25 cellular contexts compared by ENCODE assay signal in the genomic region with DNA sequence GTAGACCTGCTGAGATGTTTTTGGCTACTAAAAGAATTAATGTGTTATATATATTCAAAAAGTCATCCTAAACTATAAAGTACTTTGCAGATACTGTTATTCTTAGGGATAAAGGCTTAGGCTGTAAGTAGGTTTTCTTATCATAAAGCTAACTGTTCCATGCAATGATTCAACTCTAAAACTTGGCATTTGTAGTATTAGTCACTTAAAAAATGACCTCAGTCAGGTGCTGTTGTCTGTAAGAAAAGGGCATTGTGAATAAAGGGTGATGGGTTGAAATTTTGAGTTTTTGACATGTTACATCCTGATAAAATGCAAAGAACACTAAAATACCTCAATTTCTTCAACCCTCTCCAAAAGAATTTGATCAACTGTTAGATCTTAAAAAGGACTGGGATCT. TPM values are rescaled to one million over a fixed set of nuclear protein-coding genes. Genes with fewer than 3 reads are reported as not detected.
DNase-seq lines count a peak whose midpoint lies in the region; ATAC-seq, FAIRE-seq and TF ChIP-seq lines count a peak whose summit lies in the region.
"Had no signal": no experiment of that assay in that cellular context is flagged by ENCODE, and none has a peak within 500 bp of the region (broad histone marks: within the 10 kb centered on the region; RNA-seq: fewer than 3 reads in every experiment).

No MANE protein-coding gene starts in this region.

- no peak for FAIRE-seq in K562 (lab: Jason Lieb, UNC)
- FAIRE-seq: GM12878 had no signal

- BruUV-seq in K562 (replicated peaks; lab: Mats Ljungman, UMichigan) = no TSS peak

- intact Hi-C loops in K562 (cut with micrococcal nuclease) = no loop called here
- intact Hi-C loops in testis (cut with DNase I; ENCODE audit: low total_unique reads) = no loop called here

- peak overlapping the region; percentile 17; the same call in 1 of the 2 replicates for H2AFZ ChIP-seq in K562 (ENCODE audit: low read depth, low read length)

- H3K9me3 ChIP-seq in K562 (replicated peaks; ENCODE audit: control insufficient read depth, insufficient read depth, low read depth, low read length) = no peaks in the 10 kb centered on the region
- H3K9me3 ChIP-seq in testis = no peaks in the 10 kb centered on the region
- H3K9me3 ChIP-seq: gastroesophageal sphincter, ovary, sigmoid colon, suprapubic skin had no signal

- no peak overlapping the region for H3K9ac ChIP-seq in K562 (ENCODE audit: insufficient read depth in 1 of 2, low read depth in 2 of 2, low read length in 2 of 2)

- no peak for TF ChIP-seq EP300 in K562 (IDR thresholded peaks at IDR 0.05; ENCODE audit: low read length)

- no peak overlapping the region for H3K4me2 ChIP-seq in K562 (ENCODE audit: insufficient read depth, low read length)

- no peaks in the 10 kb centered on the region for H3K9me1 ChIP-seq in K562 (ENCODE audit: control insufficient read depth, insufficient read depth, low read length)

- ATAC-seq in K562 = no peak; the same call in 1 of the 3 replicates
- ATAC-seq in HG02763 (IDR thresholded peaks at IDR 0.05; ENCODE audit: unreplicated experiment) = no peak
- no peak for ATAC-seq in GM18517 (IDR thresholded peaks at IDR 0.05; ENCODE audit: unreplicated experiment)
- ATAC-seq: activated CD8-positive, alpha-beta memory T cell treated with anti-CD3 and anti-CD28 coated beads, Interleukin-2, amount 10 ng/mL, durations not matched to agents 7 days and 5 days; gastroesophageal sphincter; GM12878; naive thymus-derived CD4-positive, alpha-beta T cell; stimulated activated effector memory CD8-positive, alpha-beta T cell treated with anti-CD3 and anti-CD28 coated beads, Interleukin-12 subunit alpha, Interleukin-12 subunit beta, amount 100 ng/mL, for 72 hours had no signal

- H3K36me3 ChIP-seq in K562 (ENCODE audit: control insufficient read depth, insufficient read depth, low read length) = peaks cover 5% of the 10 kb centered on the region; the same call in 1 of the 3 replicates
- H3K36me3 ChIP-seq in testis (ENCODE audit: low read depth, missing control alignments) = no peaks in the 10 kb centered on the region
- H3K36me3 ChIP-seq: gastroesophageal sphincter, ovary, sigmoid colon, suprapubic skin had no signal

- in situ Hi-C loops in K562 (cut with MboI) = no loop called here

- CTCF ChIA-PET in K562 (lab: Yijun Ruan, JAX; ENCODE audit: low intra/inter-chr PET ratio) = interaction anchor here (0.6 kb wide), 1 partner anchor 37 kb away, joined by 4 read pairs; no protein-coding TSS in a partner anchor

- H3K27me3 ChIP-seq in K562 (ENCODE audit: control insufficient read depth in 2 of 2, insufficient read depth in 2 of 2, low read length in 2 of 2) (no peaks in the 10 kb centered on the region), testis (no peaks in the 10 kb centered on the region)
- H3K27me3 ChIP-seq: gastroesophageal sphincter, ovary, sigmoid colon, suprapubic skin had no signal

- no peaks in the 10 kb centered on the region for H4K20me1 ChIP-seq in K562 (replicated peaks; ENCODE audit: control insufficient read depth, insufficient read depth, low read length)

- POLR2A ChIA-PET in K562 (lab: Yijun Ruan, JAX) = interaction anchor here (0.7 to 2.0 kb wide), 8 partner anchors 9 to 35 kb away, joined by 3 to 11 read pairs (median 5); partner anchors contain the start of gene ADCY10

- H3K27ac ChIP-seq in K562 (ENCODE audit: extremely low read depth, low read depth, low read length) = peak overlapping the region; percentile 9; the same call in 1 of the 3 replicates
- no peak overlapping the region for H3K27ac ChIP-seq in testis
- H3K27ac ChIP-seq: gastroesophageal sphincter, ovary, sigmoid colon, suprapubic skin had no signal

- TF ChIP-seq CTCF in K562 (IDR thresholded peaks at IDR 0.05 in 2 of 3, conservative IDR thresholded peaks at IDR 0.05 in 1 of 3; ENCODE audit: insufficient read depth in 2 of 3, low read depth in 1 of 3, low read length in 3 of 3) = no peak
- no peak for TF ChIP-seq CTCF in testis (IDR thresholded peaks at IDR 0.05)

- DNase-seq in EH (ENCODE audit: low read depth) (peak; percentile 27), NCI-H226 (peak; percentile 58), K562 (ENCODE audit: extremely low read depth in 1 of 4, low spot score in 3 of 4) (no peak), kidney tubule cell (ENCODE audit: low spot score) (peak; percentile 51), testis (no peak), DMS53 (lab: John Stamatoyannopoulos, UW) (no peak)
- DNase-seq: activated CD4-positive, alpha-beta T cell treated with anti-CD3 and anti-CD28 coated beads for 48 hours; activated CD8-positive, alpha-beta memory T cell treated with anti-CD3 and anti-CD28 coated beads, Interleukin-2, amount 10 ng/mL, durations not matched to agents 7 days and 5 days; activated naive CD8-positive, alpha-beta T cell treated with anti-CD3 and anti-CD28 coated beads, Interleukin-2, amount 10 ng/mL, durations not matched to agents 7 days and 5 days; CD4-positive, CD25-positive, alpha-beta regulatory T cell; central memory CD4-positive, alpha-beta T cell; Karpas-422; mesenchymal stem cell; naive thymus-derived CD4-positive, alpha-beta T cell; NCI-H1105; NCI-H2081 treated with DMSO at 0.1 percent for 48 hours; NCI-H446 treated with DMSO at 0.1 percent for 48 hours; ovary; sigmoid colon had no signal

- TF ChIP-seq POLR2A in K562 (conservative IDR thresholded peaks at IDR 0.05) (no peak), testis (IDR thresholded peaks at IDR 0.05) (no peak)

- H3K4me1 ChIP-seq in K562 (replicated peaks in 1 of 2; ENCODE audit: control insufficient read depth in 2 of 2, insufficient read depth in 2 of 2, low read length in 2 of 2) = peaks cover 5 to 13% of the 10 kb centered on the region in 2 experiments; a peak in 4 of 5 replicates
- no peaks in the 10 kb centered on the region for H3K4me1 ChIP-seq in testis
- H3K4me1 ChIP-seq: gastroesophageal sphincter, sigmoid colon, suprapubic skin had no signal

- no peak overlapping the region for H3K4me3 ChIP-seq in K562
- no peak overlapping the region for H3K4me3 ChIP-seq in testis
- H3K4me3 ChIP-seq: gastroesophageal sphincter, GM12878, ovary, sigmoid colon, suprapubic skin had no signal

- no peak for TF ChIP-seq RAD21 in K562 (CRISPR knock-in tag; conservative IDR thresholded peaks at IDR 0.05 in 1 of 2, IDR thresholded peaks at IDR 0.05 in 1 of 2)

- H3K79me2 ChIP-seq in K562 (ENCODE audit: control insufficient read depth, insufficient read depth, low read length) = peaks cover 8% of the 10 kb centered on the region; the same call in 1 of the 3 replicates

RNA-seq across cellular contexts. Expression of gene ADCY10, which starts 32.9 kb away (rescaled TPM):
- total RNA-seq in K562 (2011; cell fraction: chromatin; rRNA removed; ENCODE audit: low replicate concordance) = 1.3 and 2.1 TPM in 2 replicates
- 0.39 and 0.83 TPM in 2 replicates for total RNA-seq in K562 (2011; cell fraction: nucleolus; rRNA removed)
- total RNA-seq in K562 (2011; cell fraction: nucleoplasm; rRNA removed) = 1.1 and 2.1 TPM in 2 replicates
- total RNA-seq in K562 (2014; rRNA removed) = 0.24 and 0.86 TPM in 2 replicates
- total RNA-seq in K562 (2014; rRNA removed; fragmentation: Illumina TruSeq; extraction: Trizol) = 0.29 and 0.32 TPM in 2 replicates
- total RNA-seq in K562 (2015; rRNA removed; fragmentation: Illumina TruSeq; extraction: Trizol) = 0.11 and 0.14 TPM in 2 replicates
- total RNA-seq in K562 (2021) = 0.20 and 0.22 TPM in 2 replicates
- polyA plus RNA-seq in K562 (2011; rRNA removed) = 0.21 and 0.54 TPM in 2 replicates
- polyA plus RNA-seq in K562 (2011; cell fraction: cytosol; rRNA removed) = 0.12 and 0.13 TPM in 2 replicates
- polyA plus RNA-seq in K562 (2011; cell fraction: nucleus; rRNA removed) = 0.34 and 0.38 TPM in 2 replicates
- polyA plus RNA-seq in K562 (2012) = 0.12 and 0.65 TPM in 2 replicates
- 0.25 and 0.26 TPM in 2 replicates for polyA plus RNA-seq in K562 (2014; fragmentation: Illumina TruSeq; extraction: Trizol)
- under 1 TPM; 0.21 to 0.39 TPM for polyA plus RNA-seq in K562 (2014; fragmentation: Nextera tagmentation; extraction: Ambion mirVana)
- 0.08 and 0.11 TPM in 2 replicates for polyA plus RNA-seq in K562 (2014; rRNA removed)
- polyA minus RNA-seq in K562 (2011; rRNA and poly(A)+ RNA removed) = 0.24 and 0.28 TPM in 2 replicates
- polyA minus RNA-seq in K562 (2011; cell fraction: cytosol; rRNA and poly(A)+ RNA removed) = not detected in 2 replicates
- polyA minus RNA-seq in K562 (2011; cell fraction: nucleus; rRNA and poly(A)+ RNA removed) = 0.22 and 0.27 TPM in 2 replicates
- 10 to 100 TPM in 1 of 2 donors, 1 to 10 TPM in 1; 9.4 to 24.6 TPM for total RNA-seq in testis
- 49.7 TPM for polyA plus RNA-seq in testis (ENCODE audit: insufficient read depth, low read depth, low replicate concordance)
- total RNA-seq: GM12878, suprapubic skin had no signal
- polyA plus RNA-seq: CD4-positive, CD25-positive, alpha-beta regulatory T cell had no signal

RNA-seq across cellular contexts. Expression of gene DCAF6, which starts 55.4 kb away (rescaled TPM):
- 162 and 343 TPM in 2 replicates for total RNA-seq in K562 (2011; cell fraction: chromatin; rRNA removed; ENCODE audit: low replicate concordance)
- total RNA-seq in K562 (2011; cell fraction: nucleolus; rRNA removed) = 39.9 and 60.4 TPM in 2 replicates
- total RNA-seq in K562 (2011; cell fraction: nucleoplasm; rRNA removed) = 128 and 216 TPM in 2 replicates
- total RNA-seq in K562 (2014; rRNA removed) (46.2 and 46.3 TPM in 2 replicates), K562 (2014; rRNA removed; fragmentation: Illumina TruSeq; extraction: Trizol) (61.9 and 73.9 TPM in 2 replicates), K562 (2015; rRNA removed; fragmentation: Illumina TruSeq; extraction: Trizol) (56.4 and 57.8 TPM in 2 replicates), K562 (2021) (40.6 and 42.8 TPM in 2 replicates), testis (100 to 1,000 TPM; 160 to 199 TPM)
- polyA plus RNA-seq in K562 (2011; rRNA removed) (91.6 and 102 TPM in 2 replicates), K562 (2014; fragmentation: Illumina TruSeq; extraction: Trizol) (54.3 and 59.1 TPM in 2 replicates), K562 (2014; fragmentation: Nextera tagmentation; extraction: Ambion mirVana) (10 to 100 TPM; 19.1 to 24.5 TPM), K562 (2014; rRNA removed) (41.1 and 45.6 TPM in 2 replicates), testis (ENCODE audit: insufficient read depth, low read depth, low replicate concordance) (173 TPM)
- 31.7 and 76.1 TPM in 2 replicates for polyA plus RNA-seq in K562 (2011; cell fraction: cytosol; rRNA removed)
- 48.5 and 76.7 TPM in 2 replicates for polyA plus RNA-seq in K562 (2011; cell fraction: nucleus; rRNA removed)
- 38.9 and 42.2 TPM in 2 replicates for polyA plus RNA-seq in K562 (2012)
- 217 and 260 TPM in 2 replicates for polyA minus RNA-seq in K562 (2011; rRNA and poly(A)+ RNA removed)
- polyA minus RNA-seq in K562 (2011; cell fraction: cytosol; rRNA and poly(A)+ RNA removed) = 41.2 and 59.6 TPM in 2 replicates
- 79.4 and 146 TPM in 2 replicates for polyA minus RNA-seq in K562 (2011; cell fraction: nucleus; rRNA and poly(A)+ RNA removed)

RNA-seq across cellular contexts. Expression of gene MPC2, which starts 55.8 kb away (rescaled TPM):
- total RNA-seq in K562 (2011; cell fraction: chromatin; rRNA removed; ENCODE audit: low replicate concordance) = 10.2 and 19.5 TPM in 2 replicates
- total RNA-seq in K562 (2011; cell fraction: nucleolus; rRNA removed) = 17.8 and 19.7 TPM in 2 replicates
- total RNA-seq in K562 (2011; cell fraction: nucleoplasm; rRNA removed) = 19.3 and 32.5 TPM in 2 replicates
- 102 and 122 TPM in 2 replicates for total RNA-seq in K562 (2014; rRNA removed)
- 168 and 186 TPM in 2 replicates for total RNA-seq in K562 (2014; rRNA removed; fragmentation: Illumina TruSeq; extraction: Trizol)
- 134 and 144 TPM in 2 replicates for total RNA-seq in K562 (2015; rRNA removed; fragmentation: Illumina TruSeq; extraction: Trizol)
- total RNA-seq in K562 (2021) = 172 and 190 TPM in 2 replicates
- 157 and 179 TPM in 2 replicates for polyA plus RNA-seq in K562 (2011; rRNA removed)
- polyA plus RNA-seq in K562 (2011; cell fraction: cytosol; rRNA removed) = 51.8 and 85.0 TPM in 2 replicates
- polyA plus RNA-seq in K562 (2011; cell fraction: nucleus; rRNA removed) = 19.6 and 37.3 TPM in 2 replicates
- 107 and 192 TPM in 2 replicates for polyA plus RNA-seq in K562 (2012)
- polyA plus RNA-seq in K562 (2014; fragmentation: Illumina TruSeq; extraction: Trizol) = 131 and 138 TPM in 2 replicates
- 100 to 1,000 TPM in 1 of 2 experiments, 10 to 100 TPM in 1; 70.7 to 154 TPM for polyA plus RNA-seq in K562 (2014; fragmentation: Nextera tagmentation; extraction: Ambion mirVana)
- polyA plus RNA-seq in K562 (2014; rRNA removed) = 106 and 126 TPM in 2 replicates
- 46.7 and 50.5 TPM in 2 replicates for polyA minus RNA-seq in K562 (2011; rRNA and poly(A)+ RNA removed)
- polyA minus RNA-seq in K562 (2011; cell fraction: cytosol; rRNA and poly(A)+ RNA removed) = 27.2 and 32.7 TPM in 2 replicates
- polyA minus RNA-seq in K562 (2011; cell fraction: nucleus; rRNA and poly(A)+ RNA removed) = 11.2 and 14.2 TPM in 2 replicates
- 100 to 1,000 TPM; 106 to 185 TPM for total RNA-seq in testis
- polyA plus RNA-seq in testis (ENCODE audit: insufficient read depth, low read depth, low replicate concordance) = 596 TPM

Comparison
In these comparisons a context has a peak if more than half of its experiments do, and no peak if none do; other contexts are left out.
1. DNase-seq: peak in EH (single experiment), NCI-H226 (single experiment) and kidney tubule cell (single experiment); none in K562 (0 of 4), testis (single experiment) and DMS53 (single experiment).